Comparison of ENCODE assay signal across 8 cellular contexts in the genomic region with DNA sequence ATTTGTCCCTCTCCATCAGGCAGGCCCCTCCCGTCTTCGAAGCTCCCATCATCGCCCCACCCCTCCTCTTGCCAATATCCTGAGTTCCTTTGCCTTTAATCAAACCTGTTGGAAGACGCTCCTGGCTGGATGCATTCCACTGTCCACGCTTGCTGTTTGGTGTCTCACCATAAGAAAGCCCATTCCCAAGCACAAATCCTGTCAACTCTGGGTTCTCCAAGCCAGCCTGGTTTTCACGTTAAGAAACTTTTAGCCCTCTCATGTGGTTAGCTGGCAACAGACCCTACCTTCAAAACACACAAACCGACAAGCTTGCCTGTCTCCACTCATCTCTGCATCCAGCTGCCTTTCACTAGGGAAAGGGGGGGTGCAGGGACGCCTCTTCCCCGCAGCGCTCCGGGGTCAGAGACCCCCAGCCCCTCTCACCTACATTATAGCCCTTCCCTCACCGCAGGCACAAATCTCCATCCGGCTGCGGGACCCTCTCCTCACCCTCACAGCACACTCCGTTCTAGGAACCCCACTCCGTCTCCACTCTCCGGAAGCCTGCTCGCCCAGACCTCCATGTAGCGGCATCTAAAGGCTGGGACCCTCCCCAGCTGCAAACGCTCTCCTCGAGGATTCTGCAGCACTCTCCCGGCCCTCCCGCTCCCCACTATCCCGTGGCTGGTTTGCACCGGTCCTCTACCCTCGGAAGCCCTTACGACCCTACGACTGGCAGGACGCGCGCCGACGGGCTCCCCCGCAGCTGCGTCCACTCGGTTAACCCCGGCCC. TPM values are rescaled to one million over a fixed set of nuclear protein-coding genes. Genes with fewer than 3 reads are reported as not detected.
DNase-seq lines count a peak whose midpoint lies in the region; ATAC-seq and TF ChIP-seq lines count a peak whose summit lies in the region.

No MANE protein-coding gene starts in this region.

- H3K36me3 ChIP-seq in body of pancreas (replicated peaks in 1 of 2; ENCODE audit: insufficient read depth in 1 of 2, low read depth in 2 of 2) (no peaks in the 10 kb centered on the region), thyroid gland (no peaks in the 10 kb centered on the region)

- intact Hi-C loops in body of pancreas (cut with DNase I) (no loop called here), thyroid gland (cut with DNase I) (no loop called here)

- H3K27ac ChIP-seq in body of pancreas (peak overlapping the region; percentile 92 to 97 (median 93)), thyroid gland (peak overlapping the region; percentile 64 to 91 (median 74))

- 3 to 6% methylated on average over 20 to 37 of the region's 37 CpGs for WGBS in body of pancreas, 2 donors
- WGBS in thyroid gland, 2 donors, result 4 to 5% methylated on average over 34 to 37 of the region's 37 CpGs

- H3K4me1 ChIP-seq in body of pancreas, result peaks cover 55% of the 10 kb centered on the region
- H3K4me1 ChIP-seq in thyroid gland, result peaks cover 35 to 44% of the 10 kb centered on the region in 2 donors

- no peaks in the 10 kb centered on the region for H3K9me3 ChIP-seq in body of pancreas
- no peaks in the 10 kb centered on the region for H3K9me3 ChIP-seq in thyroid gland

- H3K27me3 ChIP-seq in body of pancreas (no peaks in the 10 kb centered on the region), thyroid gland (no peaks in the 10 kb centered on the region)

- DNase-seq in EH (ENCODE audit: low read depth) (peak; percentile 58), HuH-7 (ENCODE audit: low spot score) (peak; percentile 31), body of pancreas (no peak), left lobe of liver (ENCODE audit: low spot score) (no peak), thyroid gland (peak in 1 of 2 donors; percentile 16), NCI-H1092 treated with DMSO at 0.1 percent for 48 hours (lab: John Stamatoyannopoulos, UW) (no peak)
- no peak for DNase-seq in activated CD4-positive, alpha-beta T cell treated with anti-CD3 and anti-CD28 coated beads for 1 hour

- no peak for ATAC-seq in body of pancreas
- ATAC-seq in left lobe of liver, result peak; percentile 6
- no peak for ATAC-seq in GM19463 (IDR thresholded peaks at IDR 0.05; ENCODE audit: unreplicated experiment)

- H3K4me3 ChIP-seq in body of pancreas (peak overlapping the region; percentile 74 to 80), thyroid gland (replicated peaks in 1 of 3) (peak overlapping the region; percentile 49 to 88 (median 82))

- TF ChIP-seq POLR2A in body of pancreas (IDR thresholded peaks at IDR 0.05), result no peak
- no peak for TF ChIP-seq POLR2A in thyroid gland (IDR thresholded peaks at IDR 0.05)

- TF ChIP-seq CTCF in body of pancreas (IDR thresholded peaks at IDR 0.05), result no peak
- no peak for TF ChIP-seq CTCF in thyroid gland (IDR thresholded peaks at IDR 0.05)

RNA-seq across cellular contexts. Expression of gene GORASP1, which starts 1.0 kb away (rescaled TPM):
- total RNA-seq in body of pancreas, result 10 to 100 TPM; 38.4 to 53.1 TPM
- total RNA-seq in left lobe of liver, result 39.4 TPM
- total RNA-seq in thyroid gland, result 100 to 1,000 TPM in 2 of 4 donors, 10 to 100 TPM in 2; 64.6 to 105 (median 101) TPM

RNA-seq across cellular contexts. Expression of gene TTC21A, which starts 1.0 kb away (rescaled TPM):
- total RNA-seq in body of pancreas (10 to 100 TPM in 1 of 2 donors, 1 to 10 TPM in 1; 6.7 to 46.5 TPM), left lobe of liver (2.3 TPM), thyroid gland (10 to 100 TPM in 3 of 4 donors, 1 to 10 TPM in 1; 8.9 to 17.8 (median 11.7) TPM)

RNA-seq across cellular contexts. Expression of gene CSRNP1, which starts 46.9 kb away (rescaled TPM):
- total RNA-seq in body of pancreas (10 to 100 TPM; 18.4 to 39.6 TPM), left lobe of liver (9.0 TPM), thyroid gland (10 to 100 TPM; 33.5 to 81.0 (median 36.7) TPM)

RNA-seq across cellular contexts. Expression of gene WDR48, which starts 54.7 kb away (rescaled TPM):
- total RNA-seq in body of pancreas, result 10 to 100 TPM; 15.8 to 16.5 TPM
- total RNA-seq in left lobe of liver, result 12.1 TPM
- total RNA-seq in thyroid gland, result 10 to 100 TPM; 49.8 to 83.2 (median 69.3) TPM

RNA-seq across cellular contexts. Expression of gene SCN11A, which starts 54.7 kb away (rescaled TPM):
- under 1 TPM in 1 of 2 donors, not detected in 1; 0.26 TPM for total RNA-seq in body of pancreas
- total RNA-seq in left lobe of liver, result 0.15 TPM
- total RNA-seq in thyroid gland, result under 1 TPM; 0.13 to 0.33 (median 0.14) TPM

Comparison
In these comparisons a context has a peak if more than half of its experiments do, and no peak if none do; other contexts are left out.
1. DNase-seq: peak in EH (single experiment) and HuH-7 (single experiment); none in body of pancreas (0 of 4), left lobe of liver (single experiment), activated CD4-positive, alpha-beta T cell treated with anti-CD3 and anti-CD28 coated beads for 1 hour (single experiment) and NCI-H1092 treated with DMSO at 0.1 percent for 48 hours (single experiment).